ENCODE assay signal across 26 cellular contexts in the genomic region with DNA sequence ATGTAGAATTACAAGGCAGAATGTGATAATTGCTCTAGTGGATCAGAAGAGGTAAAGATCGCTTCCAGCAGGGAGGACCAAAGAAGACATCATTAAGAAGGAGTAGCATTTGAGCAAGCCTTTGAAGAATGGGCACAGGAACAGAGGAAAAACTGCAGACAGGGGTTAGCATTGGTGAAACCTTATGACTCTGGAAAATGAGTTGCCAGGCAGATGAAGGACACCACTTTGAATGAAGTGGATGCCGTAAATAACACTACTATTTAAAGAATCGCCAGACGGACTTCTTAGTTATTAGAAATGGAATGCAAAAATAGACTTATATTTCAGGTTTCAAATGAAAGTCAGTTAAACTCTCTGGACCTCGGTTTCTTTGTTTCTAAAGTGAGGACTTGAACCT.
"Had no signal": no experiment of that assay in that cellular context is flagged by ENCODE, and none has a peak within 500 bp of the region (broad histone marks: within the 10 kb centered on the region; RNA-seq: fewer than 3 reads in every experiment).

No MANE protein-coding gene starts in this region.

- H3K36me3 ChIP-seq: adrenal gland, ascending aorta, colonic mucosa, gastroesophageal sphincter, lower lobe of right lung, prostate gland, right lobe of liver, stomach, suprapubic skin, tibial nerve had no signal

- H3K4me1 ChIP-seq: ascending aorta, colonic mucosa, lower lobe of right lung, right lobe of liver had no signal

- H3K36me3 Mint-ChIP-seq: activated naive CD8-positive, alpha-beta T cell; naive thymus-derived CD4-positive, alpha-beta T cell; stimulated activated memory B cell treated with anti-CD40 and anti-IgM and Interleukin-4, amounts not matched to agents 10 μg/mL and 1 μg/mL and 100 μg/mL, for 72 hours had no signal

- H3K9me3 Mint-ChIP-seq: stimulated activated memory B cell treated with anti-CD40 and anti-IgM and Interleukin-4, amounts not matched to agents 10 μg/mL and 1 μg/mL and 100 μg/mL, for 72 hours had no signal

- DNase-seq: activated naive CD4-positive, alpha-beta T cell; activated T-cell treated with anti-CD3 and anti-CD28 coated beads, Interleukin-2, amount 50 U/mL, for 1 hour; colonic mucosa; dorsolateral prefrontal cortex; effector memory CD8-positive, alpha-beta T cell; esophagus squamous epithelium; left colon; lower lobe of right lung; mesendoderm; naive thymus-derived CD4-positive, alpha-beta T cell; right lobe of liver; stimulated activated CD4-positive, alpha-beta T cell treated with anti-CD3 and anti-CD28 coated beads, Interleukin-15, amount 100 ng/mL, for 24 hours; stomach; T-helper 2 cell had no signal

- H3K27me3 ChIP-seq: adrenal gland, ascending aorta, colonic mucosa, dorsolateral prefrontal cortex, esophagus squamous epithelium, gastroesophageal sphincter, right lobe of liver, stomach, suprapubic skin, tibial nerve had no signal

- H3K4me3 ChIP-seq: ascending aorta, colonic mucosa, esophagus squamous epithelium, gastroesophageal sphincter, lower lobe of right lung, prostate gland, right lobe of liver, smooth muscle cell, stomach, suprapubic skin, tibial nerve had no signal

- H3K9me3 ChIP-seq: adrenal gland, ascending aorta, colonic mucosa, esophagus squamous epithelium, gastroesophageal sphincter, lower lobe of right lung, prostate gland, right lobe of liver, stomach, suprapubic skin, tibial nerve had no signal

- H3K4me1 Mint-ChIP-seq: activated T-helper 17 cell treated with anti-CD3 and anti-CD28 coated beads, Interleukin-2, amount 50 U/mL, for 72 hours; naive thymus-derived CD4-positive, alpha-beta T cell; stimulated activated memory B cell treated with anti-CD40 and anti-IgM and Interleukin-4, amounts not matched to agents 10 μg/mL and 1 μg/mL and 100 μg/mL, for 72 hours had no signal

- H3K27ac Mint-ChIP-seq: activated naive CD8-positive, alpha-beta T cell; activated T-helper 17 cell treated with anti-CD3 and anti-CD28 coated beads, Interleukin-2, amount 50 U/mL, for 72 hours; effector memory CD8-positive, alpha-beta T cell; stimulated activated memory B cell treated with anti-CD40 and anti-IgM and Interleukin-4, amounts not matched to agents 10 μg/mL and 1 μg/mL and 100 μg/mL, for 72 hours had no signal

- H3K4me3 Mint-ChIP-seq: activated naive CD8-positive, alpha-beta T cell; activated T-helper 17 cell treated with anti-CD3 and anti-CD28 coated beads, Interleukin-2, amount 50 U/mL, for 72 hours; effector memory CD8-positive, alpha-beta T cell; naive thymus-derived CD4-positive, alpha-beta T cell; stimulated activated memory B cell treated with anti-CD40 and anti-IgM and Interleukin-4, amounts not matched to agents 10 μg/mL and 1 μg/mL and 100 μg/mL, for 72 hours had no signal

- H3K27me3 Mint-ChIP-seq: activated naive CD8-positive, alpha-beta T cell; activated T-helper 17 cell treated with anti-CD3 and anti-CD28 coated beads, Interleukin-2, amount 50 U/mL, for 72 hours; effector memory CD8-positive, alpha-beta T cell; naive thymus-derived CD4-positive, alpha-beta T cell; stimulated activated memory B cell treated with anti-CD40 and anti-IgM and Interleukin-4, amounts not matched to agents 10 μg/mL and 1 μg/mL and 100 μg/mL, for 72 hours had no signal

- H3K27ac ChIP-seq: adrenal gland, ascending aorta, colonic mucosa, dorsolateral prefrontal cortex, esophagus squamous epithelium, gastroesophageal sphincter, lower lobe of right lung, prostate gland, right lobe of liver, stomach, suprapubic skin, tibial nerve, VCaP had no signal

- ATAC-seq: activated CD4-positive, CD25-positive, alpha-beta regulatory T cell treated with anti-CD3 and anti-CD28 coated beads, Interleukin-2, amount 50 U/mL, for 24 hours; activated T-helper 17 cell treated with anti-CD3 and anti-CD28 coated beads, Interleukin-2, amount 50 U/mL, for 72 hours; effector memory CD8-positive, alpha-beta T cell; gastroesophageal sphincter; left colon; lower lobe of right lung; naive thymus-derived CD4-positive, alpha-beta T cell; right lobe of liver; stimulated activated memory B cell treated with anti-CD40 and anti-IgM and Interleukin-4, amounts not matched to agents 10 μg/mL and 1 μg/mL and 100 μg/mL, for 72 hours had no signal
